28 cellular contexts compared by ENCODE assay signal in genomic region chr6:128164254-128164653, GRCh38.
"Had no signal": no experiment of that assay in that cellular context is flagged by ENCODE, and none has a peak within 500 bp of the region (broad histone marks: within the 10 kb centered on the region; RNA-seq: fewer than 3 reads in every experiment).

No MANE protein-coding gene starts in this region.

- H3K27ac ChIP-seq: colonic mucosa, coronary artery, dorsolateral prefrontal cortex, epithelial cell of prostate, esophagus muscularis mucosa, esophagus squamous epithelium, foreskin keratinocyte, gastrocnemius medialis, gastroesophageal sphincter, heart left ventricle, heart right ventricle had no signal

- ATAC-seq: effector memory CD8-positive, alpha-beta T cell; esophagus mucosa; foreskin keratinocyte; gastrocnemius medialis; gastroesophageal sphincter; heart left ventricle; heart right ventricle had no signal

- DNase-seq: colonic mucosa; cortex of kidney; dermis blood vessel endothelial cell; dorsolateral prefrontal cortex; effector CD4-positive, alpha-beta T cell; effector CD8-positive, alpha-beta T cell; effector memory CD4-positive, alpha-beta T cell; effector memory CD8-positive, alpha-beta T cell; endodermal cell; erythroblast; esophagus squamous epithelium; foreskin fibroblast; foreskin keratinocyte; foreskin melanocyte; gastrocnemius medialis; glutamatergic neuron; head of caudate nucleus; heart left ventricle; heart right ventricle had no signal

- H3K4me3 ChIP-seq: colonic mucosa, coronary artery, dorsolateral prefrontal cortex, esophagus muscularis mucosa, esophagus squamous epithelium, gastrocnemius medialis, gastroesophageal sphincter, heart left ventricle, heart right ventricle had no signal

- H3K9me3 ChIP-seq: colonic mucosa, esophagus muscularis mucosa, esophagus squamous epithelium, gastrocnemius medialis, gastroesophageal sphincter, heart left ventricle, heart right ventricle had no signal

- H3K36me3 ChIP-seq: colonic mucosa, esophagus muscularis mucosa, esophagus squamous epithelium, gastrocnemius medialis, gastroesophageal sphincter, heart left ventricle, heart right ventricle had no signal

- H3K4me1 ChIP-seq: colonic mucosa had no signal

- H3K27me3 ChIP-seq: colonic mucosa, dorsolateral prefrontal cortex, esophagus muscularis mucosa, esophagus squamous epithelium, foreskin keratinocyte, gastrocnemius medialis, gastroesophageal sphincter, heart left ventricle, heart right ventricle had no signal

- FAIRE-seq: colon, endometrium, endothelial cell of umbilical vein, frontal cortex had no signal
